In the genomic region with DNA sequence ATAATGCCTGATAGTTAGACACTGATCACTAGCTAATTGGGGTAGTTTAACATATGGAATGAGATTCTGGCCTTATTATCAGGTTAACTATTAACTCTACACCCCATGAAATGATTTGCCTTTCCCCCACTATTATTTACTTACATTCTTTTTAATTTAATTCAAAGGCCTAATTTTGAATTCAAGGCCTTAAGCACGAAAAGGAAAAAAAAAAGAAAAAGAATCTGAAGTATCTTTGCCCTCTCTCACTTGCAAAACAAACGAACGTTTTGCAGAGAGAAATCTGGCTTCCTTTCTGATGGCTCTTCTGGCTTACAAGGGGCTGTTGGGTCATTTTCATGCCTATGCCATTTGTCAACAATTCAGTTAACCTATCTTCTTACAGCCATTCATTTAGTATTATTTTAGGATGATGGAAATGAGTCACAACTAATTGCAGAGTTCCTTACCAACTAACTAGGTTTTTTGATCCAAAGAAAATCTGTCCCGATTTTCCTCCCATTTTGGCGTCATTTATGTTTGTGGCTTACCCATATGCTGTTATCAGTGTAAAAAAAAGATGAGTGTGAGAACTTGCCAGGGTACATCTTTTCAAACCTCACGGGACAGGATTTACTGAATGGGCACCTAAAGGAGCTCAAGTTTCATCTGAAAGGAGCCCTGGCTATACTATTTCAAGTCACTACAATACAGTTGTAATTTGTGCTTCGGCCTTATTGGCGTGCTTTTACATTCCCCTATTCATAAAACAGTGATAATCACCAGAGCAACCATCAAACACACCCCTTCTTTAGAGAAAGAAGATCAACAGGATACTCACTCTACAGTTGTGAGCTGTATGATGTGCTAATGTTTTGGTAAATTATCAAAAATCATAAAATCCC, we compare ENCODE assay signal across 9 cellular contexts. TPM values are rescaled to one million over a fixed set of nuclear protein-coding genes. Genes with fewer than 3 reads are reported as not detected.
DNase-seq lines count a peak whose midpoint lies in the region; ATAC-seq and TF ChIP-seq lines count a peak whose summit lies in the region.
"Had no signal": no experiment of that assay in that cellular context is flagged by ENCODE, and none has a peak within 500 bp of the region (broad histone marks: within the 10 kb centered on the region; RNA-seq: fewer than 3 reads in every experiment).

No MANE protein-coding gene starts in this region.

- H3K4me1 ChIP-seq in liver (ENCODE audit: control insufficient read depth in 4 of 4, insufficient read depth in 4 of 4, low read length in 3 of 4) (peaks cover 2 to 17% (median 12%) of the 10 kb centered on the region in 4 donors), upper lobe of right lung (peaks cover 27% of the 10 kb centered on the region)

- peaks cover 10% of the 10 kb centered on the region for H3K4me1 Mint-ChIP-seq in activated CD4-positive, alpha-beta T cell treated with anti-CD3 and anti-CD28 coated beads, Interleukin-2, amount 10 ng/mL, durations not matched to agents 24 days and 14 days

- peaks cover 0 to 6% (median 4%) of the 10 kb centered on the region in 4 donors for H3K36me3 ChIP-seq in liver (ENCODE audit: control insufficient read depth in 4 of 4, insufficient read depth in 3 of 4, low read depth in 1 of 4, low read length in 3 of 4)
- H3K36me3 ChIP-seq in upper lobe of right lung = no peaks in the 10 kb centered on the region

- H3K9ac ChIP-seq in liver (ENCODE audit: low read depth in 1 of 2, low read length in 2 of 2) = peak overlapping the region; percentile 70 to 98

- TF ChIP-seq CTCF in liver (IDR thresholded peaks at IDR 0.05; ENCODE audit: low read depth, low read length, missing input control) (no peak), upper lobe of right lung (IDR thresholded peaks at IDR 0.05) (no peak)

- no peaks in the 10 kb centered on the region for H3K27me3 ChIP-seq in liver (ENCODE audit: control insufficient read depth in 4 of 4, insufficient read depth in 4 of 4, low read length in 3 of 4)
- no peaks in the 10 kb centered on the region for H3K27me3 ChIP-seq in upper lobe of right lung

- ATAC-seq in upper lobe of right lung (no peak), HG02840 (IDR thresholded peaks at IDR 0.05; ENCODE audit: low FRiP score, unreplicated experiment) (no peak), GM21390 (IDR thresholded peaks at IDR 0.05; ENCODE audit: unreplicated experiment) (no peak)

- H3K9me3 Mint-ChIP-seq in activated CD4-positive, alpha-beta T cell treated with anti-CD3 and anti-CD28 coated beads, Interleukin-2, amount 10 ng/mL, durations not matched to agents 24 days and 14 days = no peaks in the 10 kb centered on the region

- H3K27ac ChIP-seq in liver (ENCODE audit: low read depth in 1 of 2, low read length in 2 of 2) (peak overlapping the region; percentile 96 to 100), upper lobe of right lung (peak overlapping the region; percentile 95)

- WGBS in liver = 22% methylated on average over 8 of the region's 8 CpGs

- H3K27ac Mint-ChIP-seq in activated CD4-positive, alpha-beta T cell treated with anti-CD3 and anti-CD28 coated beads, Interleukin-2, amount 10 ng/mL, durations not matched to agents 24 days and 14 days = peak overlapping the region; percentile 32

- H3K9me3 ChIP-seq in liver (ENCODE audit: control insufficient read depth in 4 of 4, low read length in 3 of 4) (no peaks in the 10 kb centered on the region), upper lobe of right lung (no peaks in the 10 kb centered on the region)

- no peak for DNase-seq in activated CD4-positive, alpha-beta T cell treated with anti-CD3 and anti-CD28 coated beads, Interleukin-2, amount 10 ng/mL, durations not matched to agents 24 days and 14 days
- no peak for DNase-seq in activated CD4-positive, alpha-beta T cell treated with anti-CD3 and anti-CD28 coated beads for 48 hours
- DNase-seq in amniotic stem cell (lab: John Stamatoyannopoulos, UW) (peak; percentile 55), upper lobe of right lung (no peak), GDM1 (lab: John Stamatoyannopoulos, UW) (no peak)
- DNase-seq: CD4-positive, alpha-beta memory T cell had no signal

- H3K4me3 ChIP-seq in liver (ENCODE audit: low read depth in 1 of 3, low read length in 3 of 3) (peak overlapping the region in 1 of 3 donors; percentile 18), upper lobe of right lung (peak overlapping the region; percentile 76)

- peaks cover 51% of the 10 kb centered on the region for H3K27me3 Mint-ChIP-seq in activated CD4-positive, alpha-beta T cell treated with anti-CD3 and anti-CD28 coated beads, Interleukin-2, amount 10 ng/mL, durations not matched to agents 24 days and 14 days

- no peaks in the 10 kb centered on the region for H3K36me3 Mint-ChIP-seq in activated CD4-positive, alpha-beta T cell treated with anti-CD3 and anti-CD28 coated beads, Interleukin-2, amount 10 ng/mL, durations not matched to agents 24 days and 14 days (ENCODE audit: low read depth)
- H3K36me3 Mint-ChIP-seq: CD4-positive, alpha-beta memory T cell had no signal

- intact Hi-C loops in activated CD4-positive, alpha-beta T cell treated with anti-CD3 and anti-CD28 coated beads, Interleukin-2, amount 10 ng/mL, durations not matched to agents 24 days and 14 days (cut with micrococcal nuclease) = no loop called here
- intact Hi-C loops in upper lobe of right lung (cut with DNase I) = loop anchor here (10.0 kb wide), 1 partner anchor 287 kb away; a partner anchor contains a TSS

- peak in 1 of 2 donors; percentile 4 for TF ChIP-seq RAD21 in liver (IDR thresholded peaks at IDR 0.05)

- H3K4me3 Mint-ChIP-seq in activated CD4-positive, alpha-beta T cell treated with anti-CD3 and anti-CD28 coated beads, Interleukin-2, amount 10 ng/mL, durations not matched to agents 24 days and 14 days = no peak overlapping the region

TF ChIP-seq in liver, 16 proteins besides CTCF, POLR2A, EP300 and RAD21:
- peak in 1 of 2 donors; percentile 4 for TF ChIP-seq JUND (IDR thresholded peaks at IDR 0.05)
- peak; percentile 5 for TF ChIP-seq YY1 (IDR thresholded peaks at IDR 0.05)
- no peak for TF ChIP-seq SP1 (IDR thresholded peaks at IDR 0.05)
- peak in 1 of 2 donors; percentile 32 for TF ChIP-seq RXRA (IDR thresholded peaks at IDR 0.05)

RNA-seq across cellular contexts. Expression of a gene that starts 1.9 kb away (rescaled TPM):
- 2.0 TPM in 2 replicates for total RNA-seq in activated CD4-positive, alpha-beta T cell treated with anti-CD3 and anti-CD28 coated beads, Interleukin-2, amount 10 ng/mL, durations not matched to agents 24 days and 14 days
- 100 to 1,000 TPM in 1 of 2 donors, 10 to 100 TPM in 1; 60.7 to 424 TPM for total RNA-seq in liver
- 100 to 1,000 TPM in 1 of 2 donors, 10 to 100 TPM in 1; 68.6 to 142 TPM for polyA plus RNA-seq in liver
- 92.8 TPM for total RNA-seq in upper lobe of right lung

Comparison
In these comparisons a context has a peak if more than half of its experiments do, and no peak if none do; other contexts are left out.
1. RNA of a gene that starts 1.9 kb away (total RNA-seq): 60.7 to 424 TPM in liver and 92.8 TPM in upper lobe of right lung (single experiment); 2.0 TPM in activated CD4-positive, alpha-beta T cell treated with anti-CD3 and anti-CD28 coated beads, Interleukin-2, amount 10 ng/mL, durations not matched to agents 24 days and 14 days; every median in the first group is over 10 times any median in the second.